In the genomic region with DNA sequence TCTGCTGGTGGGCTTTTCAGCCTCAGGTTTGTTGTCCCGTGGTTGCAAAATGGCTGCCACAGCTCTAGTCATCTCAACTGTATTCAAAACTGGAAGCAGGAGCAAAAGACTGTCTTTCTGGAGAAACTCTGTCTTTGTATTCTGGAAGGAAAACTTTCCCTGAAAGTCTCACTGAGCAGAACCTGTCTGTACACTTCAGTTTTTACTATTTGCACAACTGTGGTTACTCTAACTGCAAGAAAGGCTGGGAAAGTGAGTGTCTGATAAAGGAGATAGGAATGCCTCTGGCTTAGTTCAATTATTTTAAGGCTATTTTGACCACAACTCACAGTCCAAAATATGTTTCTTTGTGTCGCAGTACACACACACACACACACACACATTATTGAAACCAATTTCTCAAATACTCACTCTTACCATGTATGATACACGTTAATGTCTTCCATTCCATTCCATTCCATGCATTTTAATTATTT, we compare ENCODE assay signal across 11 cellular contexts. TPM values are rescaled to one million over a fixed set of nuclear protein-coding genes. Genes with fewer than 3 reads are reported as not detected.
DNase-seq lines count a peak whose midpoint lies in the region; ATAC-seq and TF ChIP-seq lines count a peak whose summit lies in the region.
"Had no signal": no experiment of that assay in that cellular context is flagged by ENCODE, and none has a peak within 500 bp of the region (broad histone marks: within the 10 kb centered on the region; RNA-seq: fewer than 3 reads in every experiment).

No MANE protein-coding gene starts in this region.

- in situ Hi-C loops in KBM-7 (cut with MboI; ENCODE audit: low pct_unique_long_range_greater_than_20kb, low sequenced_read_pairs): no loop called here

- H3K4me3 ChIP-seq in cardiac fibroblast (replicated peaks in 1 of 2; ENCODE audit: low read depth in 2 of 2, low read length in 2 of 2) (peak overlapping the region in 1 of 2 donors; percentile 9), lung (no peak overlapping the region), upper lobe of left lung (peak overlapping the region in 1 of 4 donors; percentile 8)

- H3K4me1 ChIP-seq in lung (ENCODE audit: control insufficient read depth in 2 of 2, insufficient read depth in 2 of 2, low read length in 2 of 2): peaks cover 13 to 34% of the 10 kb centered on the region in 2 donors
- H3K4me1 ChIP-seq in upper lobe of left lung: peaks cover 58 to 69% (median 63%) of the 10 kb centered on the region in 4 donors

- TF ChIP-seq CTCF in cardiac fibroblast (IDR thresholded peaks at IDR 0.05; ENCODE audit: low read depth, low read length) (no peak), lung (IDR thresholded peaks at IDR 0.05; ENCODE audit: control extremely low read depth, extremely low read depth) (no peak), upper lobe of left lung (IDR thresholded peaks at IDR 0.05) (no peak)

- peak; percentile 0 for DNase-seq in NOMO-1 treated with DMSO at 0.1 percent for 48 hours (lab: John Stamatoyannopoulos, UW; ENCODE audit: unreplicated experiment)
- DNase-seq in NOMO-1 treated with dmso at 0.1 percent for 144 hours (lab: John Stamatoyannopoulos, UW; ENCODE audit: unreplicated experiment): no peak
- peak; percentile 88 to 95 for DNase-seq in cardiac fibroblast (ENCODE audit: low read depth in 2 of 2)
- no peak for DNase-seq in lung (ENCODE audit: low spot score)
- no peak for DNase-seq in upper lobe of left lung
- no peak for DNase-seq in cortex of kidney (lab: John Stamatoyannopoulos, UW)
- DNase-seq in KBM-7: no peak
- DNase-seq: ACHN, erythroblast, KG1 had no signal

- no peaks in the 10 kb centered on the region for H3K27me3 ChIP-seq in lung (ENCODE audit: control insufficient read depth, insufficient read depth)
- H3K27me3 ChIP-seq in upper lobe of left lung: no peaks in the 10 kb centered on the region

- TF ChIP-seq EP300 in upper lobe of left lung (IDR thresholded peaks at IDR 0.05): peak in 1 of 4 donors; percentile 12

- no peaks in the 10 kb centered on the region for H3K9me3 ChIP-seq in lung (ENCODE audit: control insufficient read depth in 2 of 2, insufficient read depth in 1 of 2, low read length in 1 of 2)
- H3K9me3 ChIP-seq in upper lobe of left lung: no peaks in the 10 kb centered on the region

- TF ChIP-seq POLR2A in upper lobe of left lung (IDR thresholded peaks at IDR 0.05): no peak

- 65 to 67% methylated on average over 3 of the region's 3 CpGs for WGBS in lung, 2 donors
- 48 to 60% methylated on average over 3 of the region's 3 CpGs for WGBS in upper lobe of left lung, 2 donors

- ATAC-seq in lung (ENCODE audit: insufficient read depth, low FRiP score) (no peak), upper lobe of left lung (ENCODE audit: low FRiP score in 2 of 2) (peak; percentile 59 to 80), HG03039 (IDR thresholded peaks at IDR 0.05; ENCODE audit: unreplicated experiment) (no peak)

- H3K36me3 ChIP-seq in lung (ENCODE audit: control insufficient read depth in 2 of 2, insufficient read depth in 2 of 2, low read length in 2 of 2): peaks cover 0 to 2% of the 10 kb centered on the region in 2 donors
- no peaks in the 10 kb centered on the region for H3K36me3 ChIP-seq in upper lobe of left lung

- H3K27ac ChIP-seq in lung (ENCODE audit: low read depth in 1 of 2, low read length in 1 of 2): peak overlapping the region; percentile 84 to 91
- H3K27ac ChIP-seq in upper lobe of left lung: peak overlapping the region; percentile 76 to 98 (median 92)

RNA-seq across cellular contexts. Expression of a gene that starts 49.7 kb away (rescaled TPM):
- total RNA-seq in lung: 100 to 1,000 TPM; 177 to 190 TPM
- polyA plus RNA-seq in lung: 10 to 100 TPM; 68.0 to 76.5 TPM
- total RNA-seq in upper lobe of left lung: 100 to 1,000 TPM in 4 of 6 donors, 10 to 100 TPM in 2; 80.7 to 426 (median 181) TPM

RNA-seq across cellular contexts. Expression of a gene that starts 54.5 kb away (rescaled TPM):
- total RNA-seq in lung (10 to 100 TPM in 1 of 2 donors, 1 to 10 TPM in 1; 6.6 to 16.1 TPM), upper lobe of left lung (10 to 100 TPM in 4 of 6 donors, 1 to 10 TPM in 2; 5.0 to 66.1 (median 15.2) TPM)
- 1 to 10 TPM; 6.1 to 6.9 TPM for polyA plus RNA-seq in lung

Comparison
In these comparisons a context has a peak if more than half of its experiments do, and no peak if none do; other contexts are left out.
1. DNase-seq: peak in NOMO-1 treated with DMSO at 0.1 percent for 48 hours (single experiment) and cardiac fibroblast (2 of 2); none in NOMO-1 treated with dmso at 0.1 percent for 144 hours (single experiment), lung (single experiment), upper lobe of left lung (0 of 2), cortex of kidney (single experiment) and KBM-7 (single experiment).
2. ATAC-seq: peak in upper lobe of left lung (2 of 2); none in lung (single experiment) and HG03039 (single experiment).